In genomic region chr14:21524575-21525518, GRCh38 we compare ENCODE assay signal across 11 cellular contexts. TPM values are rescaled to one million over a fixed set of nuclear protein-coding genes. Genes with fewer than 3 reads are reported as not detected.
DNase-seq lines count a peak whose midpoint lies in the region; ATAC-seq and TF ChIP-seq lines count a peak whose summit lies in the region.
"Had no signal": no experiment of that assay in that cellular context is flagged by ENCODE, and none has a peak within 500 bp of the region (broad histone marks: within the 10 kb centered on the region; RNA-seq: fewer than 3 reads in every experiment).

No MANE protein-coding gene starts in this region.

- intact Hi-C loops in right cardiac atrium (cut with DNase I), result no loop called here
- intact Hi-C loops in left ventricle myocardium superior (cut with micrococcal nuclease), result no loop called here
- intact Hi-C loops in breast epithelium (cut with DNase I; ENCODE audit: low total_unique reads), result no loop called here
- intact Hi-C loops in uterus (cut with DNase I; ENCODE audit: low total_unique reads), result no loop called here

- WGBS in right cardiac atrium, result 87% methylated on average over 19 of the region's 19 CpGs

- no peaks in the 10 kb centered on the region for H3K27me3 ChIP-seq in right cardiac atrium (ENCODE audit: control insufficient read depth, insufficient read depth)
- H3K27me3 ChIP-seq in breast epithelium, result no peaks in the 10 kb centered on the region
- H3K27me3 ChIP-seq in mucosa of stomach (ENCODE audit: control insufficient read depth, insufficient read depth, low read length), result no peaks in the 10 kb centered on the region
- H3K27me3 ChIP-seq in uterus, result no peaks in the 10 kb centered on the region

- H3K27ac ChIP-seq in right cardiac atrium (ENCODE audit: low read length) (no peak overlapping the region), breast epithelium (peak overlapping the region; percentile 71 to 87), uterus (peak overlapping the region; percentile 88 to 92)
- H3K27ac ChIP-seq: neutrophil, SJSA1 had no signal

- H3K9ac ChIP-seq in mucosa of stomach (ENCODE audit: low read length), result peak overlapping the region; percentile 63

- DNase-seq in right cardiac atrium (no peak), left ventricle myocardium superior (no peak), breast epithelium (ENCODE audit: low spot score in 2 of 2) (no peak), uterus (no peak), GOT3 (lab: John Stamatoyannopoulos, UW) (no peak), COLO668 (lab: John Stamatoyannopoulos, UW; ENCODE audit: unreplicated experiment) (no peak), NCI-H2171 treated with DMSO at 0.1 percent for 48 hours (lab: John Stamatoyannopoulos, UW) (no peak)
- DNase-seq: Karpas-422 had no signal

- no peak for ATAC-seq in right cardiac atrium
- no peak for ATAC-seq in left ventricle myocardium superior

- no peaks in the 10 kb centered on the region for H3K9me3 ChIP-seq in right cardiac atrium (ENCODE audit: control insufficient read depth, low read length)
- no peaks in the 10 kb centered on the region for H3K9me3 ChIP-seq in breast epithelium
- H3K9me3 ChIP-seq in mucosa of stomach (ENCODE audit: control insufficient read depth, low read length), result no peaks in the 10 kb centered on the region
- H3K9me3 ChIP-seq in uterus, result no peaks in the 10 kb centered on the region
- H3K9me3 ChIP-seq: neutrophil, SJSA1 had no signal

- H3K4me3 ChIP-seq in right cardiac atrium (ENCODE audit: low read length) (peak overlapping the region; percentile 98), breast epithelium (peak overlapping the region; percentile 65 to 91 (median 78)), mucosa of stomach (ENCODE audit: low read length) (no peak overlapping the region), uterus (peak overlapping the region in 1 of 2 donors; percentile 67)
- H3K4me3 ChIP-seq: SJSA1 had no signal

- peaks cover 4% of the 10 kb centered on the region for H3K4me1 ChIP-seq in right cardiac atrium (ENCODE audit: control insufficient read depth, insufficient read depth, low read length)
- peaks cover 0 to 5% of the 10 kb centered on the region in 2 donors for H3K4me1 ChIP-seq in breast epithelium
- H3K4me1 ChIP-seq in mucosa of stomach (ENCODE audit: control insufficient read depth, insufficient read depth, low read length), result no peaks in the 10 kb centered on the region
- no peaks in the 10 kb centered on the region for H3K4me1 ChIP-seq in uterus
- H3K4me1 ChIP-seq: SJSA1 had no signal

- no peaks in the 10 kb centered on the region for H3K36me3 ChIP-seq in breast epithelium
- no peaks in the 10 kb centered on the region for H3K36me3 ChIP-seq in mucosa of stomach (ENCODE audit: control insufficient read depth, insufficient read depth, low read length)
- H3K36me3 ChIP-seq in uterus, result no peaks in the 10 kb centered on the region
- H3K36me3 ChIP-seq: neutrophil, SJSA1 had no signal

- TF ChIP-seq CTCF in breast epithelium (IDR thresholded peaks at IDR 0.05) (no peak), uterus (IDR thresholded peaks at IDR 0.05) (no peak)

- no peak for TF ChIP-seq POLR2A in breast epithelium (IDR thresholded peaks at IDR 0.05)
- TF ChIP-seq POLR2A in uterus (IDR thresholded peaks at IDR 0.05), result no peak

RNA-seq across cellular contexts. Expression of gene SALL2, which starts 1.3 kb away (rescaled TPM):
- 10 to 100 TPM in 3 of 4 donors, 1 to 10 TPM in 1; 6.8 to 16.1 (median 12.0) TPM for total RNA-seq in right cardiac atrium
- polyA plus RNA-seq in right cardiac atrium, result 4.0 TPM
- total RNA-seq in left ventricle myocardium superior, result 4.2 TPM
- 10 to 100 TPM in 2 of 3 donors, 1 to 10 TPM in 1; 3.0 to 11.8 (median 10.7) TPM for total RNA-seq in breast epithelium
- total RNA-seq in uterus, result 10 to 100 TPM in 2 of 4 donors, 1 to 10 TPM in 1, under 1 TPM in 1; 0.26 to 28.8 (median 10.4) TPM

RNA-seq across cellular contexts. Expression of gene METTL3, which starts 13.7 kb away (rescaled TPM):
- total RNA-seq in right cardiac atrium (10 to 100 TPM; 25.8 to 30.3 (median 28.1) TPM), left ventricle myocardium superior (27.3 TPM), breast epithelium (10 to 100 TPM; 51.4 to 79.6 (median 79.6) TPM), uterus (100 to 1,000 TPM in 1 of 4 donors, 10 to 100 TPM in 3; 47.4 to 101 (median 57.7) TPM)
- 25.5 TPM for polyA plus RNA-seq in right cardiac atrium

RNA-seq across cellular contexts. Expression of gene TOX4, which starts 47.9 kb away (rescaled TPM):
- total RNA-seq in right cardiac atrium (10 to 100 TPM; 66.0 to 82.2 (median 75.2) TPM), left ventricle myocardium superior (93.4 TPM), breast epithelium (10 to 100 TPM; 38.0 to 55.2 (median 52.1) TPM), uterus (10 to 100 TPM; 19.4 to 78.0 (median 59.0) TPM)
- 20.0 TPM for polyA plus RNA-seq in right cardiac atrium

RNA-seq across cellular contexts. Expression of gene RAB2B, which starts 48.1 kb away (rescaled TPM):
- total RNA-seq in right cardiac atrium (10 to 100 TPM; 22.5 to 25.7 (median 24.5) TPM), left ventricle myocardium superior (17.0 TPM), breast epithelium (10 to 100 TPM; 26.9 to 28.5 (median 27.5) TPM), uterus (10 to 100 TPM in 3 of 4 donors, 1 to 10 TPM in 1; 8.5 to 47.9 (median 22.9) TPM)
- 15.3 TPM for polyA plus RNA-seq in right cardiac atrium

RNA-seq across cellular contexts. Expression of gene OR10G3, which starts 55.0 kb away (rescaled TPM):
- total RNA-seq in right cardiac atrium (not detected), left ventricle myocardium superior (not detected), breast epithelium (not detected), uterus (not detected)
- not detected for polyA plus RNA-seq in right cardiac atrium
- total RNA-seq: SJSA1 had no signal
